Comparison of ENCODE assay signal across 6 cellular contexts in genomic region chr7:151008511-151009323, GRCh38. TPM values are rescaled to one million over a fixed set of nuclear protein-coding genes. Genes with fewer than 3 reads are reported as not detected.
A peak's percentile ranks its signal among the peaks of the same experiment; 100 is the strongest.
DNase-seq lines count a peak whose midpoint lies in the region; TF ChIP-seq lines count a peak whose summit lies in the region.

No MANE protein-coding gene starts in this region.

- H3K4me3 Mint-ChIP-seq in activated T-helper 1 cell treated with anti-CD3 and anti-CD28 coated beads, Interleukin-12 subunit alpha, Interleukin-12 subunit beta, Interleukin-2, Interleukin-4 antibody, amounts not matched to agents 30 ng/mL and 10 ng/mL and 1 ng/mL, durations not matched to agents 14 hours and 24 hours and 36 hours, result peak overlapping the region; percentile 81

- peaks cover 44% of the 10 kb centered on the region for H3K4me1 ChIP-seq in HUES6 (ENCODE audit: control insufficient read depth, insufficient read depth, low read length)

- peak; percentile 83 for TF ChIP-seq CTCF in GM10248 (IDR thresholded peaks at IDR 0.05; ENCODE audit: control extremely low read depth, extremely low read depth, low read depth, missing control alignments)

- CTCF ChIA-PET in GM10248 (lab: Yijun Ruan, JAX), result interaction anchor here (0.6 to 8.4 kb wide), 18 partner anchors 11 to 653 kb away, joined by 3 to 84 read pairs (median 4); partner anchors contain the start of genes ABCB8 and NOS3

- peak overlapping the region; percentile 15 for H3K9ac ChIP-seq in HUES6 (ENCODE audit: low read length)

- peak overlapping the region; percentile 71 for H3K27ac Mint-ChIP-seq in activated T-helper 1 cell treated with anti-CD3 and anti-CD28 coated beads, Interleukin-12 subunit alpha, Interleukin-12 subunit beta, Interleukin-2, Interleukin-4 antibody, amounts not matched to agents 30 ng/mL and 10 ng/mL and 1 ng/mL, durations not matched to agents 14 hours and 24 hours and 36 hours

- no peak overlapping the region for H3K27ac ChIP-seq in HUES6 (ENCODE audit: low read depth, low read length)

- no peaks in the 10 kb centered on the region for H3K36me3 Mint-ChIP-seq in activated T-helper 1 cell treated with anti-CD3 and anti-CD28 coated beads, Interleukin-12 subunit alpha, Interleukin-12 subunit beta, Interleukin-2, Interleukin-4 antibody, amounts not matched to agents 30 ng/mL and 10 ng/mL and 1 ng/mL, durations not matched to agents 14 hours and 24 hours and 36 hours (ENCODE audit: low read depth)

- H3K9me3 ChIP-seq in HUES6 (ENCODE audit: control insufficient read depth, insufficient read depth, low read depth, low read length), result no peaks in the 10 kb centered on the region

- DNase-seq in GM10248 (ENCODE audit: extremely low spot score) (peak; percentile 83), kidney tubule cell (ENCODE audit: low spot score) (peak; percentile 67), NCI-H82 treated with DMSO at 0.1 percent for 48 hours (lab: John Stamatoyannopoulos, UW; ENCODE audit: unreplicated experiment) (no peak)
- DNase-seq in activated T-helper 1 cell treated with anti-CD3 and anti-CD28 coated beads, Interleukin-12 subunit alpha, Interleukin-12 subunit beta, Interleukin-2, Interleukin-4 antibody, amounts not matched to agents 30 ng/mL and 10 ng/mL and 1 ng/mL, durations not matched to agents 14 hours and 24 hours and 36 hours (ENCODE audit: low spot score), result peak; percentile 71
- DNase-seq in stimulated activated naive CD4-positive, alpha-beta T cell (lab: John Stamatoyannopoulos, UW), result peak; percentile 30 to 85 (median 66)

- intact Hi-C loops in activated T-helper 1 cell treated with anti-CD3 and anti-CD28 coated beads, Interleukin-12 subunit alpha, Interleukin-12 subunit beta, Interleukin-2, Interleukin-4 antibody, amounts not matched to agents 30 ng/mL and 10 ng/mL and 1 ng/mL, durations not matched to agents 14 hours and 24 hours and 36 hours (cut with micrococcal nuclease), result loop anchor here (1.0 kb wide), 2 partner anchors 31 to 49 kb away; partner anchors contain the start of gene CDK5

- POLR2A ChIA-PET in GM10248 (lab: Yijun Ruan, JAX), result no interaction called here

- H3K4me1 Mint-ChIP-seq in activated T-helper 1 cell treated with anti-CD3 and anti-CD28 coated beads, Interleukin-12 subunit alpha, Interleukin-12 subunit beta, Interleukin-2, Interleukin-4 antibody, amounts not matched to agents 30 ng/mL and 10 ng/mL and 1 ng/mL, durations not matched to agents 14 hours and 24 hours and 36 hours (ENCODE audit: low read depth), result peaks cover 44% of the 10 kb centered on the region

- H3K27me3 ChIP-seq in HUES6 (ENCODE audit: control insufficient read depth, insufficient read depth, low read length), result no peaks in the 10 kb centered on the region

- no peaks in the 10 kb centered on the region for H3K9me3 Mint-ChIP-seq in activated T-helper 1 cell treated with anti-CD3 and anti-CD28 coated beads, Interleukin-12 subunit alpha, Interleukin-12 subunit beta, Interleukin-2, Interleukin-4 antibody, amounts not matched to agents 30 ng/mL and 10 ng/mL and 1 ng/mL, durations not matched to agents 14 hours and 24 hours and 36 hours

- H3K4me3 ChIP-seq in HUES6 (ENCODE audit: low read depth, low read length), result peak overlapping the region; percentile 23

- no peaks in the 10 kb centered on the region for H3K36me3 ChIP-seq in HUES6 (ENCODE audit: control insufficient read depth, insufficient read depth, low read length)

- H3K27me3 Mint-ChIP-seq in activated T-helper 1 cell treated with anti-CD3 and anti-CD28 coated beads, Interleukin-12 subunit alpha, Interleukin-12 subunit beta, Interleukin-2, Interleukin-4 antibody, amounts not matched to agents 30 ng/mL and 10 ng/mL and 1 ng/mL, durations not matched to agents 14 hours and 24 hours and 36 hours (ENCODE audit: insufficient read depth), result no peaks in the 10 kb centered on the region

RNA-seq across cellular contexts. Expression of gene ATG9B, which starts 15.6 kb away (rescaled TPM):
- total RNA-seq in activated T-helper 1 cell treated with anti-CD3 and anti-CD28 coated beads, Interleukin-12 subunit alpha, Interleukin-12 subunit beta, Interleukin-2, Interleukin-4 antibody, amounts not matched to agents 30 ng/mL and 10 ng/mL and 1 ng/mL, durations not matched to agents 14 hours and 24 hours and 36 hours, result 4.7 and 6.3 TPM in 2 replicates

RNA-seq across cellular contexts. Expression of gene NOS3, which starts 17.9 kb away (rescaled TPM):
- total RNA-seq in activated T-helper 1 cell treated with anti-CD3 and anti-CD28 coated beads, Interleukin-12 subunit alpha, Interleukin-12 subunit beta, Interleukin-2, Interleukin-4 antibody, amounts not matched to agents 30 ng/mL and 10 ng/mL and 1 ng/mL, durations not matched to agents 14 hours and 24 hours and 36 hours, result 12.2 and 12.8 TPM in 2 replicates

RNA-seq across cellular contexts. Expression of gene ABCB8, which starts 19.5 kb away (rescaled TPM):
- 56.9 and 57.9 TPM in 2 replicates for total RNA-seq in activated T-helper 1 cell treated with anti-CD3 and anti-CD28 coated beads, Interleukin-12 subunit alpha, Interleukin-12 subunit beta, Interleukin-2, Interleukin-4 antibody, amounts not matched to agents 30 ng/mL and 10 ng/mL and 1 ng/mL, durations not matched to agents 14 hours and 24 hours and 36 hours

RNA-seq across cellular contexts. Expression of gene KCNH2, which starts 30.6 kb away (rescaled TPM):
- total RNA-seq in activated T-helper 1 cell treated with anti-CD3 and anti-CD28 coated beads, Interleukin-12 subunit alpha, Interleukin-12 subunit beta, Interleukin-2, Interleukin-4 antibody, amounts not matched to agents 30 ng/mL and 10 ng/mL and 1 ng/mL, durations not matched to agents 14 hours and 24 hours and 36 hours, result 0.20 and 0.49 TPM in 2 replicates

RNA-seq across cellular contexts. Expression of gene ASIC3, which starts 39.6 kb away (rescaled TPM):
- total RNA-seq in activated T-helper 1 cell treated with anti-CD3 and anti-CD28 coated beads, Interleukin-12 subunit alpha, Interleukin-12 subunit beta, Interleukin-2, Interleukin-4 antibody, amounts not matched to agents 30 ng/mL and 10 ng/mL and 1 ng/mL, durations not matched to agents 14 hours and 24 hours and 36 hours, result 1.9 and 4.1 TPM in 2 replicates
